ENCODE assay signal across 9 cellular contexts in the genomic region with DNA sequence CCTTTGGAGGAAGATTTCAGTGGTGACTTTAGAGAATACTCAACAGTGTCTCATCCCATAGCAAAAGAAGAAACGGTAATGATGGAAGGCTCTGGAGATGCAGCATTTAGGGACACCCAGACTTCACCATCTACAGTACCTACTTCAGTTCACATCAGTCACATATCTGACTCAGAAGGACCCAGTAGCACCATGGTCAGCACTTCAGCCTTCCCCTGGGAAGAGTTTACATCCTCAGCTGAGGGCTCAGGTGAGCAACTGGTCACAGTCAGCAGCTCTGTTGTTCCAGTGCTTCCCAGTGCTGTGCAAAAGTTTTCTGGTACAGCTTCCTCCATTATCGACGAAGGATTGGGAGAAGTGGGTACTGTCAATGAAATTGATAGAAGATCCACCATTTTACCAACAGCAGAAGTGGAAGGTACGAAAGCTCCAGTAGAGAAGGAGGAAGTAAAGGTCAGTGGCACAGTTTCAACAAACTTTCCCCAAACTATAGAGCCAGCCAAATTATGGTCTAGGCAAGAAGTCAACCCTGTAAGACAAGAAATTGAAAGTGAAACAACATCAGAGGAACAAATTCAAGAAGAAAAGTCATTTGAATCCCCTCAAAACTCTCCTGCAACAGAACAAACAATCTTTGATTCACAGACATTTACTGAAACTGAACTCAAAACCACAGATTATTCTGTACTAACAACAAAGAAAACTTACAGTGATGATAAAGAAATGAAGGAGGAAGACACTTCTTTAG.
DNase-seq lines count a peak whose midpoint lies in the region; ATAC-seq and TF ChIP-seq lines count a peak whose summit lies in the region.
"Had no signal": no experiment of that assay in that cellular context is flagged by ENCODE, and none has a peak within 500 bp of the region (broad histone marks: within the 10 kb centered on the region; RNA-seq: fewer than 3 reads in every experiment).

No MANE protein-coding gene starts in this region.

- no peak overlapping the region for H3K27ac Mint-ChIP-seq in Caco-2 (ENCODE audit: unreplicated experiment)

- no peak overlapping the region for H4K5ac ChIP-seq in mesendoderm (ENCODE audit: low read length)

- no peaks in the 10 kb centered on the region for H3K9me3 ChIP-seq in neural cell (ENCODE audit: low read length)
- no peaks in the 10 kb centered on the region for H3K9me3 ChIP-seq in effector memory CD4-positive, alpha-beta T cell (ENCODE audit: control insufficient read depth, low read length)
- no peaks in the 10 kb centered on the region for H3K9me3 ChIP-seq in Caco-2
- H3K9me3 ChIP-seq: upper lobe of left lung had no signal

- peaks cover 5% of the 10 kb centered on the region for H3K27me3 Mint-ChIP-seq in Caco-2 (ENCODE audit: insufficient read depth, unreplicated experiment)

- BruUV-seq in Caco-2 (replicated peaks; lab: Mats Ljungman, UMichigan) = no TSS peak

- H3K4ac ChIP-seq in mesendoderm (ENCODE audit: low read depth, low read length) = no peak overlapping the region

- TF ChIP-seq RAD21 in neural cell (conservative IDR thresholded peaks at IDR 0.05) = no peak

- intact Hi-C loops in Caco-2 (cut with micrococcal nuclease; ENCODE audit: unreplicated experiment) = no loop called here

- H3K56ac ChIP-seq in mesendoderm (ENCODE audit: low read length) = no peak overlapping the region

- no peaks in the 10 kb centered on the region for H3K27me3 ChIP-seq in neural cell (ENCODE audit: insufficient read depth, low read depth, low read length)
- H3K27me3 ChIP-seq in effector memory CD4-positive, alpha-beta T cell (replicated peaks; ENCODE audit: control insufficient read depth, insufficient read depth, low read length, poor library complexity, severe bottlenecking) = no peaks in the 10 kb centered on the region
- H3K27me3 ChIP-seq in mesendoderm (ENCODE audit: insufficient read depth, low read length, poor library complexity) = no peaks in the 10 kb centered on the region
- H3K27me3 ChIP-seq in Caco-2 (replicated peaks; ENCODE audit: control insufficient read depth, insufficient read depth, low read length) = no peaks in the 10 kb centered on the region
- H3K27me3 ChIP-seq: upper lobe of left lung had no signal

- no peak overlapping the region for H2AK5ac ChIP-seq in mesendoderm (ENCODE audit: low read length)

- H3K27ac ChIP-seq in neural cell (ENCODE audit: low read length) (no peak overlapping the region), mesendoderm (ENCODE audit: low read depth, low read length) (no peak overlapping the region)
- H3K27ac ChIP-seq in effector memory CD4-positive, alpha-beta T cell (ENCODE audit: insufficient read depth, low read length, poor library complexity, severe bottlenecking) = no peak overlapping the region
- H3K27ac ChIP-seq: upper lobe of left lung had no signal

- CTCF ChIA-PET in Caco-2 (lab: Charles Lee) = no interaction called here

- H2BK15ac ChIP-seq in mesendoderm (replicated peaks; ENCODE audit: low read depth) = no peak overlapping the region

- no peaks in the 10 kb centered on the region for H3K9me2 ChIP-seq in neural cell (ENCODE audit: insufficient read depth, low read length)

- H3K4me3 Mint-ChIP-seq in Caco-2 (ENCODE audit: unreplicated experiment) = no peak overlapping the region

- no peak for TF ChIP-seq EP300 in neural cell (conservative IDR thresholded peaks at IDR 0.05; ENCODE audit: poor library complexity, severe bottlenecking)

- POLR2A ChIA-PET in Caco-2 (lab: Charles Lee) = no interaction called here

- peaks cover 4% of the 10 kb centered on the region for H3K79me1 ChIP-seq in mesendoderm (ENCODE audit: low read length)

- H2BK120ac ChIP-seq in mesendoderm (ENCODE audit: low read depth, low read length) = no peak overlapping the region

- H3K9ac ChIP-seq in neural cell (ENCODE audit: low read length) (no peak overlapping the region), mesendoderm (ENCODE audit: low read length) (no peak overlapping the region)

- ATAC-seq in HG02588 (IDR thresholded peaks at IDR 0.05; ENCODE audit: unreplicated experiment) (peak; percentile 82), HG03565 (IDR thresholded peaks at IDR 0.05; ENCODE audit: unreplicated experiment) (peak; percentile 73)

- peaks cover 99% of the 10 kb centered on the region for H3K79me2 ChIP-seq in neural cell (replicated peaks; ENCODE audit: insufficient read depth, low read length)
- peaks cover 2% of the 10 kb centered on the region for H3K79me2 ChIP-seq in mesendoderm (ENCODE audit: control insufficient read depth, insufficient read depth, low read length)

- peak; percentile 63 for DNase-seq in SIG-M5 treated with dmso at 0.1 percent for 504 hours (lab: John Stamatoyannopoulos, UW; ENCODE audit: unreplicated experiment)
- DNase-seq in SIG-M5 (lab: John Stamatoyannopoulos, UW) = no peak
- no peak for DNase-seq in effector memory CD4-positive, alpha-beta T cell
- DNase-seq in mesendoderm = no peak
- no peak for DNase-seq in Caco-2
- DNase-seq: upper lobe of left lung had no signal

- no peak overlapping the region for H3K18ac ChIP-seq in mesendoderm (ENCODE audit: low read length)

- H4K8ac ChIP-seq in mesendoderm (ENCODE audit: low read depth, low read length) = no peak overlapping the region

- no peak overlapping the region for H3K23ac ChIP-seq in mesendoderm (ENCODE audit: low read length)

- TF ChIP-seq CTCF in neural cell (IDR thresholded peaks at IDR 0.05; ENCODE audit: poor library complexity, severe bottlenecking) = no peak
- TF ChIP-seq CTCF in Caco-2 (IDR thresholded peaks at IDR 0.05; ENCODE audit: insufficient read depth in 1 of 2, low read depth in 1 of 2, low read length in 1 of 2, severe bottlenecking in 1 of 2, unreplicated experiment in 1 of 2) = no peak

- no peak overlapping the region for H2BK5ac ChIP-seq in mesendoderm (ENCODE audit: low read length)

- H3K4me1 ChIP-seq in effector memory CD4-positive, alpha-beta T cell (ENCODE audit: control insufficient read depth, insufficient read depth, low read length, poor library complexity, severe bottlenecking) = no peaks in the 10 kb centered on the region
- no peaks in the 10 kb centered on the region for H3K4me1 ChIP-seq in mesendoderm (ENCODE audit: control insufficient read depth, low read depth, low read length)
- H3K4me1 ChIP-seq in Caco-2 = no peaks in the 10 kb centered on the region
- H3K4me1 ChIP-seq: upper lobe of left lung had no signal

- H3K4me2 ChIP-seq in neural cell (ENCODE audit: low read length) (no peak overlapping the region), mesendoderm (ENCODE audit: low read length) (no peak overlapping the region)

- peaks cover 13% of the 10 kb centered on the region for H3F3A ChIP-seq in neural cell (ENCODE audit: insufficient read depth, low read length, poor library complexity, severe bottlenecking)

- H3K9me3 Mint-ChIP-seq in Caco-2 (ENCODE audit: unreplicated experiment) = no peaks in the 10 kb centered on the region

- WGBS in mesendoderm (ENCODE audit: extremely low coverage, insufficient coverage, low lambda C conversion rate) = no CpG with 5 or more reads among the region's 4 CpGs

- H3K36me3 ChIP-seq in neural cell (ENCODE audit: insufficient read depth, low read length) = peaks cover 54% of the 10 kb centered on the region
- no peaks in the 10 kb centered on the region for H3K36me3 ChIP-seq in effector memory CD4-positive, alpha-beta T cell (ENCODE audit: control insufficient read depth, insufficient read depth, low read length)
- H3K36me3 ChIP-seq in mesendoderm (ENCODE audit: control insufficient read depth, insufficient read depth, low read length) = peaks cover 2% of the 10 kb centered on the region
- no peaks in the 10 kb centered on the region for H3K36me3 ChIP-seq in Caco-2 (ENCODE audit: control insufficient read depth, insufficient read depth, low read length)
- H3K36me3 ChIP-seq: upper lobe of left lung had no signal

- no peak overlapping the region for H3K4me3 ChIP-seq in neural cell (ENCODE audit: low read length)
- no peak overlapping the region for H3K4me3 ChIP-seq in effector memory CD4-positive, alpha-beta T cell (ENCODE audit: insufficient read depth, low read depth, low read length, poor library complexity, severe bottlenecking)
- H3K4me3 ChIP-seq in mesendoderm (ENCODE audit: low read length) = no peak overlapping the region
- no peak overlapping the region for H3K4me3 ChIP-seq in Caco-2 (ENCODE audit: low read depth, low read length)
- H3K4me3 ChIP-seq: upper lobe of left lung had no signal

- peaks cover 99% of the 10 kb centered on the region for H4K20me1 ChIP-seq in neural cell (ENCODE audit: insufficient read depth)

- H3K36me3 Mint-ChIP-seq in Caco-2 (ENCODE audit: insufficient read depth, unreplicated experiment) = no peaks in the 10 kb centered on the region

- H3K4me1 Mint-ChIP-seq in Caco-2 (ENCODE audit: low read depth, unreplicated experiment) = peaks cover 4% of the 10 kb centered on the region

- H2AFZ ChIP-seq in neural cell (ENCODE audit: low read depth, low read length) = no peak overlapping the region

TF ChIP-seq in neural cell, 6 proteins besides CTCF, POLR2A, EP300 and RAD21 (continues in another document):
- no peak for TF ChIP-seq MXI1 (conservative IDR thresholded peaks at IDR 0.05; ENCODE audit: poor library complexity, severe bottlenecking)
- no peak for TF ChIP-seq EZH2 (IDR thresholded peaks at IDR 0.05; ENCODE audit: borderline replicate concordance, insufficient read depth, low read length, poor library complexity, severe bottlenecking)
- TF ChIP-seq POLR2AphosphoS5 (IDR thresholded peaks at IDR 0.05) = peak; percentile 7
- TF ChIP-seq, protein P1, sequence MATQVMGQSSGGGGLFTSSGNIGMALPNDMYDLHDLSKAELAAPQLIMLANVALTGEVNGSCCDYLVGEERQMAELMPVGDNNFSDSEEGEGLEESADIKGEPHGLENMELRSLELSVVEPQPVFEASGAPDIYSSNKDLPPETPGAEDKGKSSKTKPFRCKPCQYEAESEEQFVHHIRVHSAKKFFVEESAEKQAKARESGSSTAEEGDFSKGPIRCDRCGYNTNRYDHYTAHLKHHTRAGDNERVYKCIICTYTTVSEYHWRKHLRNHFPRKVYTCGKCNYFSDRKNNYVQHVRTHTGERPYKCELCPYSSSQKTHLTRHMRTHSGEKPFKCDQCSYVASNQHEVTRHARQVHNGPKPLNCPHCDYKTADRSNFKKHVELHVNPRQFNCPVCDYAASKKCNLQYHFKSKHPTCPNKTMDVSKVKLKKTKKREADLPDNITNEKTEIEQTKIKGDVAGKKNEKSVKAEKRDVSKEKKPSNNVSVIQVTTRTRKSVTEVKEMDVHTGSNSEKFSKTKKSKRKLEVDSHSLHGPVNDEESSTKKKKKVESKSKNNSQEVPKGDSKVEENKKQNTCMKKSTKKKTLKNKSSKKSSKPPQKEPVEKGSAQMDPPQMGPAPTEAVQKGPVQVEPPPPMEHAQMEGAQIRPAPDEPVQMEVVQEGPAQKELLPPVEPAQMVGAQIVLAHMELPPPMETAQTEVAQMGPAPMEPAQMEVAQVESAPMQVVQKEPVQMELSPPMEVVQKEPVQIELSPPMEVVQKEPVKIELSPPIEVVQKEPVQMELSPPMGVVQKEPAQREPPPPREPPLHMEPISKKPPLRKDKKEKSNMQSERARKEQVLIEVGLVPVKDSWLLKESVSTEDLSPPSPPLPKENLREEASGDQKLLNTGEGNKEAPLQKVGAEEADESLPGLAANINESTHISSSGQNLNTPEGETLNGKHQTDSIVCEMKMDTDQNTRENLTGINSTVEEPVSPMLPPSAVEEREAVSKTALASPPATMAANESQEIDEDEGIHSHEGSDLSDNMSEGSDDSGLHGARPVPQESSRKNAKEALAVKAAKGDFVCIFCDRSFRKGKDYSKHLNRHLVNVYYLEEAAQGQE (IDR thresholded peaks at IDR 0.05; ENCODE audit: borderline replicate concordance) = no peak
